16 cellular contexts compared by ENCODE assay signal in genomic region chr1:62076286-62076685, GRCh38.
DNase-seq lines count a peak whose midpoint lies in the region; ATAC-seq, FAIRE-seq and TF ChIP-seq lines count a peak whose summit lies in the region.
"Had no signal": no experiment of that assay in that cellular context is flagged by ENCODE, and none has a peak within 500 bp of the region (broad histone marks: within the 10 kb centered on the region; RNA-seq: fewer than 3 reads in every experiment).

No MANE protein-coding gene starts in this region.

- 0% methylated on average over 3 of the region's 3 CpGs for whole genome bisulfite sequencing in K562 (ENCODE audit: insufficient coverage, low coverage, missing lambda C conversion rate)
- 77 to 84% methylated on average over 3 of the region's 3 CpGs for WGBS in testis, 2 donors

- no peak overlapping the region for H2AFZ ChIP-seq in K562 (ENCODE audit: low read depth, low read length)

- H4K20me1 ChIP-seq in K562 (replicated peaks; ENCODE audit: control insufficient read depth, insufficient read depth, low read length): no peaks in the 10 kb centered on the region

- ATAC-seq in K562 (no peak), GM18873 (IDR thresholded peaks at IDR 0.05; ENCODE audit: low FRiP score, unreplicated experiment) (no peak), GM19023 (IDR thresholded peaks at IDR 0.05; ENCODE audit: unreplicated experiment) (no peak)
- ATAC-seq: lower lobe of right lung had no signal

- H3K27ac ChIP-seq in K562 (ENCODE audit: extremely low read depth, low read depth, low read length): no peak overlapping the region
- no peak overlapping the region for H3K27ac ChIP-seq in testis
- H3K27ac ChIP-seq: adrenal gland, lower lobe of right lung, vagina had no signal

- TF ChIP-seq POLR2A in K562 (conservative IDR thresholded peaks at IDR 0.05): no peak
- no peak for TF ChIP-seq POLR2A in testis (IDR thresholded peaks at IDR 0.05)

- peak; percentile 89 for DNase-seq in COLO829 (ENCODE audit: low spot score)
- peak; percentile 88 for DNase-seq in HT1080 (ENCODE audit: low read depth)
- peak; percentile 6 to 27 (median 24) for DNase-seq in K562 (ENCODE audit: extremely low read depth in 1 of 4, low spot score in 3 of 4)
- peak; percentile 25 for DNase-seq in iPS-NIHi11 (ENCODE audit: low spot score)
- no peak for DNase-seq in Kasumi-1 (lab: John Stamatoyannopoulos, UW)
- no peak for DNase-seq in testis
- DNase-seq: C1 segment of cervical spinal cord, lower lobe of right lung, NCI-H524 treated with DMSO at 0.1 percent for 48 hours, retina, T-helper 2 cell had no signal

- H3K36me3 ChIP-seq in K562 (ENCODE audit: control insufficient read depth, insufficient read depth, low read length) (no peaks in the 10 kb centered on the region), testis (ENCODE audit: low read depth, missing control alignments) (no peaks in the 10 kb centered on the region)
- H3K36me3 ChIP-seq: adrenal gland had no signal

- POLR2A ChIA-PET in K562 (lab: Yijun Ruan, JAX): no interaction called here

- H3K4me1 ChIP-seq in K562 (replicated peaks in 1 of 2; ENCODE audit: control insufficient read depth in 2 of 2, insufficient read depth in 2 of 2, low read length in 2 of 2) (no peaks in the 10 kb centered on the region), testis (no peaks in the 10 kb centered on the region)
- H3K4me1 ChIP-seq: adrenal gland, lower lobe of right lung, vagina had no signal

- in situ Hi-C loops in K562 (cut with MboI): no loop called here

- H3K4me2 ChIP-seq in K562 (ENCODE audit: insufficient read depth, low read length): no peak overlapping the region

- H3K79me2 ChIP-seq in K562 (ENCODE audit: control insufficient read depth, insufficient read depth, low read length): no peaks in the 10 kb centered on the region

- H3K9ac ChIP-seq in K562 (ENCODE audit: insufficient read depth in 1 of 2, low read depth in 2 of 2, low read length in 2 of 2): no peak overlapping the region

- H3K9me3 ChIP-seq in K562 (replicated peaks; ENCODE audit: control insufficient read depth, insufficient read depth, low read depth, low read length) (no peaks in the 10 kb centered on the region), testis (no peaks in the 10 kb centered on the region)
- H3K9me3 ChIP-seq: adrenal gland, lower lobe of right lung, vagina had no signal

- no peak for TF ChIP-seq RAD21 in K562 (CRISPR knock-in tag; conservative IDR thresholded peaks at IDR 0.05 in 1 of 2, IDR thresholded peaks at IDR 0.05 in 1 of 2)

- no peak for TF ChIP-seq CTCF in K562 (IDR thresholded peaks at IDR 0.05 in 2 of 3, conservative IDR thresholded peaks at IDR 0.05 in 1 of 3; ENCODE audit: insufficient read depth in 2 of 3, low read depth in 1 of 3, low read length in 3 of 3)
- no peak for TF ChIP-seq CTCF in testis (IDR thresholded peaks at IDR 0.05)

- BruUV-seq in K562 (replicated peaks; lab: Mats Ljungman, UMichigan): no TSS peak

- no peak for FAIRE-seq in K562 (lab: Jason Lieb, UNC)
- FAIRE-seq: GM12891 had no signal

- CTCF ChIA-PET in K562 (lab: Yijun Ruan, JAX; ENCODE audit: low intra/inter-chr PET ratio): no interaction called here

- H3K27me3 ChIP-seq in K562 (ENCODE audit: control insufficient read depth in 2 of 2, insufficient read depth in 2 of 2, low read length in 2 of 2) (peaks cover 4% of the 10 kb centered on the region in 2 experiments; a peak in 1 of 5 replicates), testis (no peaks in the 10 kb centered on the region)
- H3K27me3 ChIP-seq: adrenal gland, vagina had no signal

- no peak for TF ChIP-seq EP300 in K562 (IDR thresholded peaks at IDR 0.05; ENCODE audit: low read length)

- intact Hi-C loops in K562 (cut with micrococcal nuclease): no loop called here
- intact Hi-C loops in testis (cut with DNase I; ENCODE audit: low total_unique reads): no loop called here

- H3K4me3 ChIP-seq in K562 (no peak overlapping the region), testis (no peak overlapping the region)
- H3K4me3 ChIP-seq: adrenal gland, lower lobe of right lung, vagina had no signal

- no peaks in the 10 kb centered on the region for H3K9me1 ChIP-seq in K562 (ENCODE audit: control insufficient read depth, insufficient read depth, low read length)

TF ChIP-seq in K562, 482 proteins besides CTCF, POLR2A, EP300 and RAD21:
- TF ChIP-seq FOSL1 (tag; conservative IDR thresholded peaks at IDR 0.05) (peak; percentile 70), PBX2 (CRISPR knock-in tag; IDR thresholded peaks at IDR 0.05; ENCODE audit: low read depth) (no peak), PBX2 (tag; conservative IDR thresholded peaks at IDR 0.05; ENCODE audit: low read depth) (peak; percentile 69), JUND (IDR thresholded peaks at IDR 0.05; ENCODE audit: borderline replicate concordance, low read depth, low read length) (peak; percentile 61; the same call in 1 of the 2 replicates), JUND (tag; IDR thresholded peaks at IDR 0.05; ENCODE audit: borderline replicate concordance, low read depth, low read length) (peak; percentile 67; the same call in 2 of the 3 replicates), MEIS2 (IDR thresholded peaks at IDR 0.05; ENCODE audit: partially characterized antibody) (peak; percentile 68), TRIM28 (IDR thresholded peaks at IDR 0.05) (no peak), RBM17 (IDR thresholded peaks at IDR 0.05; ENCODE audit: borderline replicate concordance, low read depth, low read length) (no peak), ZNF347 (CRISPR knock-in tag; IDR thresholded peaks at IDR 0.05; ENCODE audit: low read depth) (no peak), PHB2 (IDR thresholded peaks at IDR 0.05; ENCODE audit: low read depth) (no peak), PRPF4 (IDR thresholded peaks at IDR 0.05; ENCODE audit: insufficient read depth, low read depth, low read length, poor library complexity, severe bottlenecking) (no peak), ATF3 (IDR thresholded peaks at IDR 0.05) (peak; percentile 40; the same call in 1 of the 2 replicates), ATF3 (CRISPR knock-in tag; conservative IDR thresholded peaks at IDR 0.05) (no peak), FOXA3 (CRISPR knock-in tag; conservative IDR thresholded peaks at IDR 0.05 in 1 of 2, IDR thresholded peaks at IDR 0.05 in 1 of 2) (no peak), HMG20A (CRISPR knock-in tag; conservative IDR thresholded peaks at IDR 0.05) (no peak), NFIC (IDR thresholded peaks at IDR 0.05) (peak; percentile 67)
TF ChIP-seq in K562: peak in this region for 6.

Comparison
In these comparisons a context has a peak if more than half of its experiments do, and no peak if none do; other contexts are left out.
1. DNase-seq: peak in COLO829 (single experiment), HT1080 (single experiment), K562 (4 of 4) and iPS-NIHi11 (single experiment); none in Kasumi-1 (0 of 2) and testis (single experiment).